ENCODE assay signal across 6 cellular contexts in the genomic region with DNA sequence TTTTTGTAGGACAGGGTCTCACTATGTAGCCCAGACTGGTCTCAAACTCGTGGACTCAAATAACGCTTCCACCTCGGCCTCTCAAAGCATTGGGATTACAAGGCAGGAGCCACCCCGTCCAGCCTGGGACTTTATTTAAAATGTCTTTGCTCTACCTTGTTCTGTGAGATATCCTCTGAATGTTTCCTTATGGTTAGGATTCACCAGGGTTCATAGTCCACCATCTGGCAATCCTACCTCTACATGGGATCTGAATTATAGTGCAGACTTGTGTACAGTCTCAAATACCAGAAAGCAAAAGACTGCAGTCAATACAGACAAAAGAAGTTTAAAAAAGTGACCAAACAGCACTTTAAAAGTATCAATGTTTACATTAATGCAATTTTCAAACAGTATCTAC. TPM values are rescaled to one million over a fixed set of nuclear protein-coding genes. Genes with fewer than 3 reads are reported as not detected.
"Had no signal": no experiment of that assay in that cellular context is flagged by ENCODE, and none has a peak within 500 bp of the region (broad histone marks: within the 10 kb centered on the region; RNA-seq: fewer than 3 reads in every experiment).

No MANE protein-coding gene starts in this region.

- H2AFZ ChIP-seq: GM23338 had no signal

- ATAC-seq: GM23338 had no signal

- DNase-seq: H9, HCEC 1CT had no signal

- H3K27me3 Mint-ChIP-seq: IgD-negative memory B cell had no signal

- H3K9me3 Mint-ChIP-seq: GM23338, H9, IgD-negative memory B cell had no signal

- H3K4me3 Mint-ChIP-seq: GM23338, H9, IgD-negative memory B cell had no signal

- H3K4me2 ChIP-seq: GM23338 had no signal

- H3K27ac Mint-ChIP-seq: GM23338, H9, IgD-negative memory B cell had no signal

- FAIRE-seq: H1, HTR-8/SVneo had no signal

- H3K4me1 Mint-ChIP-seq: H9 had no signal

- H3K4me3 ChIP-seq: GM23338 had no signal

RNA-seq across cellular contexts. Expression of a gene that starts 12.8 kb away (rescaled TPM):
- total RNA-seq: GM23338, H1 had no signal
- polyA plus RNA-seq: H1 had no signal
